In the genomic region with DNA sequence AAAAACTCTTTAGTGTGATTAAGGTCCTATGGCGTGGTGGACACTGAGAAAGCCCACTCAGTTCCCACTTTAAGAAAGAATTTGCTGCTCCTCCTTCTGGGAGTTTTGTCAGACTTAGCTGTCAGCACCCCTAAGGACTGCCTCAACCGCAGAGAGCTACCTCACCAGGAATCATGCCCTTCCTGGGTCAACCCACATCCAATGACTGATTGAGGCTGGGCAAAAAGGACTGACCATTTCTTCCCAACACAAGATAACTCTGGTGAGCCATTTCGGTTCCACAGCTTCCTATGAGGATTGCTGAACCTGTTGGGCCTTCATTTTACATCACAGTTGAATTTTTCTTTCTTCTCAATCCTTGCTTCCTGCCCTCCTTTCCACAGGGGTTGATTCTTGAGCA, we compare ENCODE assay signal across 35 cellular contexts.
A peak's percentile ranks its signal among the peaks of the same experiment; 100 is the strongest.
DNase-seq lines count a peak whose midpoint lies in the region; ATAC-seq, FAIRE-seq and TF ChIP-seq lines count a peak whose summit lies in the region.
"Had no signal": no experiment of that assay in that cellular context is flagged by ENCODE, and none has a peak within 500 bp of the region (broad histone marks: within the 10 kb centered on the region; RNA-seq: fewer than 3 reads in every experiment).

No MANE protein-coding gene starts in this region.

- ATAC-seq in K562: peak; percentile 5
- ATAC-seq in natural killer cell: no peak
- ATAC-seq in left ventricle myocardium superior: no peak
- no peak for ATAC-seq in HG02981 (IDR thresholded peaks at IDR 0.05; ENCODE audit: unreplicated experiment)
- ATAC-seq: activated CD4-positive, alpha-beta T cell treated with anti-CD3 and anti-CD28 coated beads for 36 hours; activated CD8-positive, alpha-beta T cell treated with anti-CD3 and anti-CD28 coated beads, Interleukin-2, amount 10 ng/mL, durations not matched to agents 7 days and 5 days; esophagus mucosa; heart right ventricle; Panc1; pancreas; upper lobe of right lung had no signal

- intact Hi-C loops in K562 (cut with micrococcal nuclease) (no loop called here), natural killer cell (cut with micrococcal nuclease) (no loop called here), left ventricle myocardium superior (cut with micrococcal nuclease) (no loop called here)

- 22% methylated on average over 3 of the region's 3 CpGs for WGBS in K562 (ENCODE audit: insufficient coverage, low coverage, missing lambda C conversion rate)

- POLR2A ChIA-PET in K562 (lab: Yijun Ruan, JAX): interaction anchor here (1.5 kb wide), 1 partner anchor 10 kb away, joined by 3 read pairs; no protein-coding TSS in a partner anchor

- TF ChIP-seq CTCF in MM.1S (IDR thresholded peaks at IDR 0.05; ENCODE audit: low read length) (no peak), K562 (IDR thresholded peaks at IDR 0.05 in 2 of 3, conservative IDR thresholded peaks at IDR 0.05 in 1 of 3; ENCODE audit: insufficient read depth in 2 of 3, low read depth in 1 of 3, low read length in 3 of 3) (no peak), natural killer cell (IDR thresholded peaks at IDR 0.05) (no peak)

- H3K79me2 ChIP-seq in ACC112 (ENCODE audit: control insufficient read depth, insufficient read depth, low read length, unreplicated experiment): no peaks in the 10 kb centered on the region
- H3K79me2 ChIP-seq in MM.1S (ENCODE audit: low read length): no peaks in the 10 kb centered on the region
- H3K79me2 ChIP-seq in K562 (ENCODE audit: control insufficient read depth, insufficient read depth, low read length): peaks cover 98% of the 10 kb centered on the region

- H3K4me2 ChIP-seq in MM.1S (ENCODE audit: low read depth, low read length) (no peak overlapping the region), K562 (ENCODE audit: insufficient read depth, low read length) (peak overlapping the region; percentile 88)

- H3K9me2 ChIP-seq in MM.1S (replicated peaks; ENCODE audit: insufficient read depth, low read length): no peaks in the 10 kb centered on the region

- H3K4me3 Mint-ChIP-seq in natural killer cell: no peak overlapping the region
- H3K4me3 Mint-ChIP-seq: activated CD4-positive, alpha-beta T cell treated with anti-CD3 and anti-CD28 coated beads for 36 hours; activated CD8-positive, alpha-beta T cell treated with anti-CD3 and anti-CD28 coated beads, Interleukin-2, amount 10 ng/mL, durations not matched to agents 7 days and 5 days; activated naive CD4-positive, alpha-beta T cell treated with anti-CD3 and anti-CD28 coated beads, Interleukin-2, amount 50 U/mL, for 24 hours; dendritic cell treated with granulocyte-macrophage colony-stimulating factor and Interleukin-4, amounts not matched to agents 40 ng/mL and 50 ng/mL, for 4 days; nephron progenitor cell had no signal

- CTCF ChIA-PET in K562 (lab: Yijun Ruan, JAX; ENCODE audit: low intra/inter-chr PET ratio): no interaction called here

- H3K9ac ChIP-seq in MM.1S (ENCODE audit: low read length) (no peak overlapping the region), K562 (ENCODE audit: insufficient read depth in 1 of 2, low read depth in 2 of 2, low read length in 2 of 2) (peak overlapping the region; percentile 60 to 78; a peak in 3 of 4 replicates)

- FAIRE-seq in K562 (lab: Jason Lieb, UNC): peak; percentile 29
- FAIRE-seq: D721Med, GM18507, pancreas had no signal

- in situ Hi-C loops in K562 (cut with MboI): no loop called here

- H3K36me3 Mint-ChIP-seq in natural killer cell: no peaks in the 10 kb centered on the region
- H3K36me3 Mint-ChIP-seq: activated naive CD4-positive, alpha-beta T cell treated with anti-CD3 and anti-CD28 coated beads, Interleukin-2, amount 50 U/mL, for 24 hours had no signal

- no peaks in the 10 kb centered on the region for H3K9me3 Mint-ChIP-seq in natural killer cell
- H3K9me3 Mint-ChIP-seq: activated naive CD4-positive, alpha-beta T cell treated with anti-CD3 and anti-CD28 coated beads, Interleukin-2, amount 50 U/mL, for 24 hours; dendritic cell treated with granulocyte-macrophage colony-stimulating factor and Interleukin-4, amounts not matched to agents 40 ng/mL and 50 ng/mL, for 4 days; nephron progenitor cell had no signal

- H3K9me1 ChIP-seq in K562 (ENCODE audit: control insufficient read depth, insufficient read depth, low read length): no peaks in the 10 kb centered on the region

- no peak overlapping the region for H3K4me3 ChIP-seq in ACC112 (ENCODE audit: low read depth, low read length)
- no peak overlapping the region for H3K4me3 ChIP-seq in MM.1S (ENCODE audit: low read length)
- no peak overlapping the region for H3K4me3 ChIP-seq in K562
- H3K4me3 ChIP-seq: cardiac muscle cell, heart right ventricle, lung, pancreas, skin epidermis, suprapubic skin, upper lobe of right lung had no signal

- no peak for TF ChIP-seq EP300 in K562 (IDR thresholded peaks at IDR 0.05; ENCODE audit: low read length)

- H3F3A ChIP-seq in MM.1S (ENCODE audit: insufficient read depth, low read length): no peaks in the 10 kb centered on the region

- no peaks in the 10 kb centered on the region for H3K9me3 ChIP-seq in MM.1S (replicated peaks; ENCODE audit: insufficient read depth, low read length)
- H3K9me3 ChIP-seq in K562 (replicated peaks; ENCODE audit: control insufficient read depth, insufficient read depth, low read depth, low read length): no peaks in the 10 kb centered on the region
- H3K9me3 ChIP-seq: heart right ventricle, pancreas, suprapubic skin, upper lobe of right lung had no signal

- H3K4me1 Mint-ChIP-seq in natural killer cell: peaks cover 31 to 33% of the 10 kb centered on the region in 2 donors
- H3K4me1 Mint-ChIP-seq: activated naive CD4-positive, alpha-beta T cell treated with anti-CD3 and anti-CD28 coated beads, Interleukin-2, amount 50 U/mL, for 24 hours; nephron progenitor cell had no signal

- no peak for TF ChIP-seq RAD21 in K562 (CRISPR knock-in tag; conservative IDR thresholded peaks at IDR 0.05 in 1 of 2, IDR thresholded peaks at IDR 0.05 in 1 of 2)

- TF ChIP-seq POLR2A in K562 (conservative IDR thresholded peaks at IDR 0.05): no peak

- H3K27ac ChIP-seq in ACC112 (ENCODE audit: low read depth, low read length) (no peak overlapping the region), MM.1S (ENCODE audit: low read length) (no peak overlapping the region), K562 (ENCODE audit: extremely low read depth, low read depth, low read length) (peak overlapping the region; percentile 90)
- H3K27ac ChIP-seq: cardiac muscle cell, heart right ventricle, pancreas, skin epidermis, suprapubic skin, upper lobe of right lung had no signal

- DNase-seq in MM.1S (no peak), K562 (ENCODE audit: extremely low read depth in 1 of 4, low spot score in 3 of 4) (peak in 1 of 4 experiments; percentile 56), natural killer cell (no peak), left ventricle myocardium superior (no peak), ecto neural progenitor cell (ENCODE audit: low spot score) (no peak)
- no peak for DNase-seq in stimulated activated CD4-positive, alpha-beta T cell treated with anti-CD3 and anti-CD28 coated beads, Interleukin-2, amount 100 ng/mL, for 24 hours
- DNase-seq: 8988T; activated CD4-positive, alpha-beta T cell treated with anti-CD3 and anti-CD28 coated beads for 36 hours; activated CD8-positive, alpha-beta T cell treated with anti-CD3 and anti-CD28 coated beads, Interleukin-2, amount 10 ng/mL, durations not matched to agents 7 days and 5 days; DND-41; foreskin melanocyte; heart right ventricle; kidney glomerular epithelial cell; MV-4-11; NCI-H1436; NCI-H2081 treated with DMSO at 0.1 percent for 48 hours; NCI-H2227 treated with DMSO at 0.1 percent for 48 hours; NCI-H526 treated with DMSO at 0.1 percent for 48 hours; nephron progenitor cell; pancreas; SHP77 treated with DMSO at 0.1 percent for 48 hours; stimulated activated naive CD4-positive, alpha-beta T cell treated with Interleukin-2 at 50 U/mL for 16 hours; upper lobe of right lung had no signal

- H2AFZ ChIP-seq in ACC112 (ENCODE audit: low read length, unreplicated experiment) (peak overlapping the region; percentile 21), MM.1S (ENCODE audit: low read length) (peak overlapping the region; percentile 44; the same call in 1 of the 2 replicates), K562 (ENCODE audit: low read depth, low read length) (no peak overlapping the region)

- H3K4me1 ChIP-seq in ACC112 (ENCODE audit: control insufficient read depth, insufficient read depth, low read length, unreplicated experiment): peaks cover 11% of the 10 kb centered on the region
- H3K4me1 ChIP-seq in MM.1S (ENCODE audit: low read length): no peaks in the 10 kb centered on the region
- peaks cover 26 to 52% of the 10 kb centered on the region in 2 experiments for H3K4me1 ChIP-seq in K562 (replicated peaks in 1 of 2; ENCODE audit: control insufficient read depth in 2 of 2, insufficient read depth in 2 of 2, low read length in 2 of 2)
- H3K4me1 ChIP-seq: pancreas, upper lobe of right lung had no signal

- no peaks in the 10 kb centered on the region for H3K36me3 ChIP-seq in ACC112 (ENCODE audit: insufficient read depth, low read length)
- no peaks in the 10 kb centered on the region for H3K36me3 ChIP-seq in MM.1S (replicated peaks; ENCODE audit: insufficient read depth, low read length)
- peaks cover 5% of the 10 kb centered on the region; the same call in 1 of the 3 replicates for H3K36me3 ChIP-seq in K562 (ENCODE audit: control insufficient read depth, insufficient read depth, low read length)
- H3K36me3 ChIP-seq: cardiac muscle cell, heart right ventricle, pancreas, suprapubic skin, upper lobe of right lung had no signal

- H4K20me1 ChIP-seq in MM.1S (ENCODE audit: insufficient read depth, low read length) (no peaks in the 10 kb centered on the region; the same call in 1 of the 2 replicates), K562 (replicated peaks; ENCODE audit: control insufficient read depth, insufficient read depth, low read length) (no peaks in the 10 kb centered on the region)

- H3K27ac Mint-ChIP-seq in natural killer cell: peak overlapping the region; percentile 4 to 64
- H3K27ac Mint-ChIP-seq: activated CD4-positive, alpha-beta T cell treated with anti-CD3 and anti-CD28 coated beads for 36 hours; activated CD8-positive, alpha-beta T cell treated with anti-CD3 and anti-CD28 coated beads, Interleukin-2, amount 10 ng/mL, durations not matched to agents 7 days and 5 days; activated naive CD4-positive, alpha-beta T cell treated with anti-CD3 and anti-CD28 coated beads, Interleukin-2, amount 50 U/mL, for 24 hours; dendritic cell treated with granulocyte-macrophage colony-stimulating factor and Interleukin-4, amounts not matched to agents 40 ng/mL and 50 ng/mL, for 4 days had no signal

- no peaks in the 10 kb centered on the region for H3K27me3 ChIP-seq in ACC112 (ENCODE audit: insufficient read depth, low read length)
- no peaks in the 10 kb centered on the region for H3K27me3 ChIP-seq in MM.1S (replicated peaks; ENCODE audit: insufficient read depth, low read length)
- no peaks in the 10 kb centered on the region for H3K27me3 ChIP-seq in K562 (ENCODE audit: control insufficient read depth in 2 of 2, insufficient read depth in 2 of 2, low read length in 2 of 2)
- H3K27me3 ChIP-seq: cardiac muscle cell, heart right ventricle, pancreas, suprapubic skin, upper lobe of right lung had no signal

- H3K27me3 Mint-ChIP-seq in natural killer cell (ENCODE audit: low read depth in 2 of 2): no peaks in the 10 kb centered on the region
- H3K27me3 Mint-ChIP-seq: activated CD4-positive, alpha-beta T cell treated with anti-CD3 and anti-CD28 coated beads for 36 hours; activated naive CD4-positive, alpha-beta T cell treated with anti-CD3 and anti-CD28 coated beads, Interleukin-2, amount 50 U/mL, for 24 hours had no signal

- BruUV-seq in K562 (replicated peaks; lab: Mats Ljungman, UMichigan): no TSS peak
